In the genomic region with DNA sequence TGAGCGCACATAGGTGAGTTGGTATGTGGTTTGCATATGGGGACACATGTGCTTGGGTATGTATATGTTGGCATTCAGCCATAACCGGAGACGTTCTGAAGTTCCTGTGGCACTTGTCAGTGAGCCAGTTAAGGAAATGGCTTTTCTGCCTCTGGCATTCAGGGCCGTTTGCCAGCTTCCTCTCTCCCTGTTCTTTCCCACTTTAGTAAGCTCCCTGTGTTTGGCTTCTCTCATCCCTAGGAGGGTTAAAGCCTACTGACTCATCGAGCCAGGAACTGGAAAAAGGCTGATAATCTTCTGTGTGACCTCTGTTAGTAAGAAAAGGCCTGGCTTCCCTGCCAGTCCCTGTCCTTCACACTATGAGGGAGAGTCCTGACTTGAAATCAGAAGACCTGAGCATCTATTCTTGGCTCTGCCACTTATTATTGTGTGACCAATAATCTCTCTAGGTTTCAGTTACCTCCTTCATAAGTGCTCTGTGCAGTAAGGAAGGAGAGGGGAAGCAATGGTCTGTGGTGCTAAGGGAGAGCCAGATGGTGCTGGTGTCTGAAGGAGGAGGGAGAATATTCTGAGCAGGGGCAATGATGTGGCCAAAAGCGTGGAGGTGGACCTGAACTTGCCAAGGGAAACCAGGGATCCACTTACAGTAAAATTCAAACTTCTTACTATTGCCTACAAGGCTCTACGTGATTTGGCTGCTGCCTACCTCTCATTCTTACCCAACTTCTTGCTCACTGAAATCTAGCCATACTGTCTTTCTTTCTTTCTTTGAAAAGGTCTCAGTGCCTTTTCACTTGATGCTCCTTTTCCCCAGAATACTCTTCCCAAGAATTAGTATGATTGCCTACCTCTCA, we compare ENCODE assay signal across 8 cellular contexts. TPM values are rescaled to one million over a fixed set of nuclear protein-coding genes. Genes with fewer than 3 reads are reported as not detected.
DNase-seq lines count a peak whose midpoint lies in the region; ATAC-seq and TF ChIP-seq lines count a peak whose summit lies in the region.

No MANE protein-coding gene starts in this region.

- TF ChIP-seq CTCF in 22Rv1 (IDR thresholded peaks at IDR 0.05) (no peak), HFFc6 (IDR thresholded peaks at IDR 0.05) (no peak), psoas muscle (IDR thresholded peaks at IDR 0.05) (no peak)

- no peaks in the 10 kb centered on the region for H3K9me3 Mint-ChIP-seq in HFFc6
- no peaks in the 10 kb centered on the region for H3K9me3 Mint-ChIP-seq in activated naive CD4-positive, alpha-beta T cell treated with anti-CD3 and anti-CD28 coated beads, Interleukin-2, amount 50 U/mL, for 72 hours

- no peaks in the 10 kb centered on the region for H3K9me3 ChIP-seq in psoas muscle

- H3K36me3 ChIP-seq in psoas muscle (ENCODE audit: insufficient read depth in 1 of 2, low read depth in 1 of 2), result peaks cover 0 to 4% of the 10 kb centered on the region in 2 donors

- peaks cover 39% of the 10 kb centered on the region for H3K4me1 ChIP-seq in psoas muscle

- intact Hi-C loops in psoas muscle (cut with DNase I), result no loop called here

- peaks cover 5% of the 10 kb centered on the region; the same call in 1 of the 2 replicates for H3K36me3 Mint-ChIP-seq in HFFc6 (ENCODE audit: low read depth)
- peaks cover 0 to 7% of the 10 kb centered on the region in 2 donors for H3K36me3 Mint-ChIP-seq in activated naive CD4-positive, alpha-beta T cell treated with anti-CD3 and anti-CD28 coated beads, Interleukin-2, amount 50 U/mL, for 72 hours

- peak overlapping the region; percentile 88 for H3K27ac Mint-ChIP-seq in HFFc6
- H3K27ac Mint-ChIP-seq in activated naive CD4-positive, alpha-beta T cell treated with anti-CD3 and anti-CD28 coated beads, Interleukin-2, amount 50 U/mL, for 72 hours, result no peak overlapping the region

- peaks cover 24% of the 10 kb centered on the region for H3K4me1 Mint-ChIP-seq in HFFc6 (ENCODE audit: low read depth)

- DNase-seq in HFFc6 (peak; percentile 91), SW 1271 (lab: John Stamatoyannopoulos, UW) (peak; percentile 99 to 100), fibroblast of the conjunctiva (ENCODE audit: low read depth) (peak; percentile 55), psoas muscle (peak; percentile 48 to 59), D341Med (ENCODE audit: low spot score) (no peak), MV-4-11 (lab: John Stamatoyannopoulos, UW) (no peak)
- DNase-seq in activated naive CD4-positive, alpha-beta T cell treated with anti-CD3 and anti-CD28 coated beads, Interleukin-2, amount 50 U/mL, for 72 hours (ENCODE audit: low spot score in 2 of 2), result no peak

- H3K27me3 ChIP-seq in psoas muscle (ENCODE audit: insufficient read depth in 3 of 3, low read length in 2 of 3), result no peaks in the 10 kb centered on the region

- H3K4me3 Mint-ChIP-seq in HFFc6, result peak overlapping the region; percentile 53

- H3K27me3 Mint-ChIP-seq in HFFc6 (ENCODE audit: insufficient read depth), result no peaks in the 10 kb centered on the region

- WGBS in psoas muscle, 3 donors, result 21 to 24% (median 21%) methylated on average over 7 of the region's 7 CpGs

- H3K27ac ChIP-seq in 22Rv1, result peak overlapping the region; percentile 89
- H3K27ac ChIP-seq in psoas muscle, result peak overlapping the region; percentile 86

- H3K4me3 ChIP-seq in psoas muscle, result no peak overlapping the region

- ATAC-seq in psoas muscle, result peak; percentile 87 to 94 (median 92)
- ATAC-seq in activated naive CD4-positive, alpha-beta T cell treated with anti-CD3 and anti-CD28 coated beads, Interleukin-2, amount 50 U/mL, for 72 hours, result no peak

RNA-seq across cellular contexts. Expression of gene ACSS2, which starts 31.4 kb away (rescaled TPM):
- total RNA-seq in HFFc6 (2021; fragmentation: NEBNext Ultra II Directional; extraction: Animal tissue kit (Norgen Biotek cat#: 25700)), result 10 to 100 TPM; 13.2 to 18.0 (median 15.5) TPM
- 100 to 1,000 TPM; 106 to 161 (median 115) TPM for total RNA-seq in psoas muscle
- 10 to 100 TPM; 15.9 to 68.0 (median 56.7) TPM for polyA plus RNA-seq in psoas muscle
- 10 to 100 TPM; 36.0 to 71.7 TPM for total RNA-seq in activated naive CD4-positive, alpha-beta T cell treated with anti-CD3 and anti-CD28 coated beads, Interleukin-2, amount 50 U/mL, for 72 hours

RNA-seq across cellular contexts. Expression of gene GGT7, which starts 35.2 kb away (rescaled TPM):
- 10 to 100 TPM; 13.3 to 17.3 (median 16.1) TPM for total RNA-seq in HFFc6 (2021; fragmentation: NEBNext Ultra II Directional; extraction: Animal tissue kit (Norgen Biotek cat#: 25700))
- 10 to 100 TPM; 12.8 to 36.2 (median 29.0) TPM for total RNA-seq in psoas muscle
- 10 to 100 TPM in 2 of 3 donors, 1 to 10 TPM in 1; 4.8 to 32.4 (median 14.3) TPM for polyA plus RNA-seq in psoas muscle
- 10 to 100 TPM; 15.8 to 22.4 TPM for total RNA-seq in activated naive CD4-positive, alpha-beta T cell treated with anti-CD3 and anti-CD28 coated beads, Interleukin-2, amount 50 U/mL, for 72 hours

RNA-seq across cellular contexts. Expression of gene GSS, which starts 47.8 kb away (rescaled TPM):
- total RNA-seq in HFFc6 (2021; fragmentation: NEBNext Ultra II Directional; extraction: Animal tissue kit (Norgen Biotek cat#: 25700)), result 10 to 100 TPM; 72.1 to 86.8 (median 76.6) TPM
- 10 to 100 TPM; 21.5 to 36.6 (median 26.6) TPM for total RNA-seq in psoas muscle
- 10 to 100 TPM; 14.5 to 26.9 (median 24.5) TPM for polyA plus RNA-seq in psoas muscle
- 10 to 100 TPM; 59.7 to 74.2 TPM for total RNA-seq in activated naive CD4-positive, alpha-beta T cell treated with anti-CD3 and anti-CD28 coated beads, Interleukin-2, amount 50 U/mL, for 72 hours

RNA-seq across cellular contexts. Expression of gene MYH7B, which starts 47.8 kb away (rescaled TPM):
- total RNA-seq in HFFc6 (2021; fragmentation: NEBNext Ultra II Directional; extraction: Animal tissue kit (Norgen Biotek cat#: 25700)), result under 1 TPM in 2 of 6 experiments, not detected in 4; 0.07 to 0.19 TPM
- total RNA-seq in psoas muscle, result 100 to 1,000 TPM in 1 of 4 donors, 10 to 100 TPM in 3; 10.6 to 101 (median 22.1) TPM
- polyA plus RNA-seq in psoas muscle, result 10 to 100 TPM in 1 of 3 donors, 1 to 10 TPM in 2; 5.7 to 15.0 (median 6.4) TPM
- total RNA-seq in activated naive CD4-positive, alpha-beta T cell treated with anti-CD3 and anti-CD28 coated beads, Interleukin-2, amount 50 U/mL, for 72 hours, result under 1 TPM in 1 of 2 donors, not detected in 1; 0.70 TPM

Comparison
In these comparisons a context has a peak if more than half of its experiments do, and no peak if none do; other contexts are left out.
1. DNase-seq: peak in HFFc6 (single experiment), SW 1271 (2 of 2), fibroblast of the conjunctiva (single experiment) and psoas muscle (2 of 2); none in D341Med (single experiment), MV-4-11 (single experiment) and activated naive CD4-positive, alpha-beta T cell treated with anti-CD3 and anti-CD28 coated beads, Interleukin-2, amount 50 U/mL, for 72 hours (0 of 2).
2. ATAC-seq: peak in psoas muscle (4 of 4); none in activated naive CD4-positive, alpha-beta T cell treated with anti-CD3 and anti-CD28 coated beads, Interleukin-2, amount 50 U/mL, for 72 hours (0 of 2).